Comparison of ENCODE assay signal across 8 cellular contexts in genomic region chr5:59036274-59036961, GRCh38.
A peak's percentile ranks its signal among the peaks of the same experiment; 100 is the strongest.
DNase-seq lines count a peak whose midpoint lies in the region; ATAC-seq, FAIRE-seq and TF ChIP-seq lines count a peak whose summit lies in the region.

No MANE protein-coding gene starts in this region.

- no peak overlapping the region for H2BK12ac ChIP-seq in neuronal stem cell (ENCODE audit: low read length)

- H3K79me1 ChIP-seq in neuronal stem cell (ENCODE audit: low read depth, low read length), result no peaks in the 10 kb centered on the region

- no peaks in the 10 kb centered on the region for H3F3A ChIP-seq in GM23338 (replicated peaks; ENCODE audit: low read depth)

- ATAC-seq in GM23338 (no peak), GM18868 (IDR thresholded peaks at IDR 0.05; ENCODE audit: unreplicated experiment) (no peak)

- H3K27ac ChIP-seq in muscle layer of colon (ENCODE audit: low read depth, low read length), result peak overlapping the region; percentile 16
- no peak overlapping the region for H3K27ac ChIP-seq in neuronal stem cell (replicated peaks; ENCODE audit: low read length)
- H3K27ac ChIP-seq in GM23338 (ENCODE audit: low read depth), result no peak overlapping the region

- no peak overlapping the region for H3K4me3 Mint-ChIP-seq in GM23338

- H4K20me1 ChIP-seq in GM23338 (replicated peaks; ENCODE audit: insufficient read depth), result no peaks in the 10 kb centered on the region

- no peak for TF ChIP-seq CTCF in GM23338 (conservative IDR thresholded peaks at IDR 0.05; ENCODE audit: low read depth in 2 of 2)

- no peak overlapping the region for H3K23ac ChIP-seq in neuronal stem cell (ENCODE audit: low read depth, low read length, poor library complexity)

- no peak overlapping the region for H3K18ac ChIP-seq in neuronal stem cell (ENCODE audit: low read length)

- H2BK15ac ChIP-seq in neuronal stem cell (ENCODE audit: low read length), result no peak overlapping the region

- H4K8ac ChIP-seq in neuronal stem cell (ENCODE audit: low read depth, low read length), result no peak overlapping the region

- DNase-seq in H4 (ENCODE audit: low spot score) (peak; percentile 84), RCC 7860 (ENCODE audit: low spot score) (peak; percentile 37), neuronal stem cell (ENCODE audit: low spot score) (no peak), SK-N-DZ (ENCODE audit: low spot score) (no peak), GM23338 (ENCODE audit: low spot score) (no peak)
- DNase-seq in activated naive CD8-positive, alpha-beta T cell treated with anti-CD3 and anti-CD28 coated beads, Interleukin-2, amount 50 U/mL, for 16 hours (ENCODE audit: low read depth, low spot score), result peak; percentile 10

- no CpG with 5 or more reads among the region's 4 CpGs for WGBS in neuronal stem cell (ENCODE audit: extremely low coverage in 2 of 2, insufficient read length in 2 of 2, insufficient replicate concordance in 1 of 2), 2 donors

- H4K91ac ChIP-seq in neuronal stem cell (ENCODE audit: low read depth, low read length, poor library complexity), result no peak overlapping the region

- H3K9me3 ChIP-seq in muscle layer of colon (ENCODE audit: low read length) (no peaks in the 10 kb centered on the region), neuronal stem cell (replicated peaks in 1 of 2; ENCODE audit: control insufficient read depth in 2 of 2, insufficient read depth in 1 of 2, low read depth in 1 of 2, low read length in 2 of 2) (no peaks in the 10 kb centered on the region)

- H3K4me1 ChIP-seq in muscle layer of colon (ENCODE audit: insufficient read depth, low read length), result peaks cover 60% of the 10 kb centered on the region
- peaks cover 2 to 13% of the 10 kb centered on the region in 2 donors for H3K4me1 ChIP-seq in neuronal stem cell (ENCODE audit: control insufficient read depth in 2 of 2, insufficient read depth in 1 of 2, low read depth in 1 of 2, low read length in 2 of 2)
- peaks cover 8% of the 10 kb centered on the region for H3K4me1 ChIP-seq in GM23338 (ENCODE audit: insufficient read depth)

- H3K27ac Mint-ChIP-seq in GM23338, result no peak overlapping the region

- no peak overlapping the region for H3K9ac ChIP-seq in muscle layer of colon (ENCODE audit: low read length)
- no peak overlapping the region for H3K9ac ChIP-seq in neuronal stem cell (ENCODE audit: low read depth, low read length, poor library complexity)

- no peak overlapping the region for H2AK5ac ChIP-seq in neuronal stem cell (ENCODE audit: low read depth, low read length)

- no peak overlapping the region for H2AFZ ChIP-seq in neuronal stem cell (ENCODE audit: low read length)
- no peak overlapping the region for H2AFZ ChIP-seq in GM23338

- H3K4me3 ChIP-seq in muscle layer of colon (ENCODE audit: low read depth in 1 of 2, low read length in 2 of 2), result no peak overlapping the region
- H3K4me3 ChIP-seq in neuronal stem cell (ENCODE audit: low read length in 2 of 2), result no peak overlapping the region
- H3K4me3 ChIP-seq in GM23338, result no peak overlapping the region

- no peaks in the 10 kb centered on the region for H3K36me3 Mint-ChIP-seq in GM23338 (ENCODE audit: low read depth)

- no peak overlapping the region for H3K14ac ChIP-seq in neuronal stem cell (ENCODE audit: low read length)

- no peak for FAIRE-seq in RCC 7860 (lab: Jason Lieb, UNC)

- H2BK5ac ChIP-seq in neuronal stem cell (ENCODE audit: low read length), result no peak overlapping the region

- H3K79me2 ChIP-seq in GM23338 (replicated peaks; ENCODE audit: insufficient read depth), result no peaks in the 10 kb centered on the region; the same call in 1 of the 2 replicates

- peaks cover 10% of the 10 kb centered on the region; the same call in 2 of the 3 replicates for H3K4me1 Mint-ChIP-seq in GM23338

- peaks cover 27% of the 10 kb centered on the region for H3K27me3 Mint-ChIP-seq in GM23338 (ENCODE audit: insufficient read depth, low read depth, poor library complexity)

- H3K9me3 Mint-ChIP-seq in GM23338, result no peaks in the 10 kb centered on the region

- no peaks in the 10 kb centered on the region for H3K9me2 ChIP-seq in GM23338 (ENCODE audit: insufficient read depth)

- H2BK120ac ChIP-seq in neuronal stem cell (ENCODE audit: low read depth, low read length), result no peak overlapping the region

- H3K27me3 ChIP-seq in muscle layer of colon (ENCODE audit: control insufficient read depth in 1 of 2, insufficient read depth in 2 of 2, low read length in 2 of 2) (no peaks in the 10 kb centered on the region), neuronal stem cell (ENCODE audit: control insufficient read depth in 3 of 3, insufficient read depth in 3 of 3, low read depth in 1 of 3, low read length in 3 of 3) (peaks cover 0 to 25% (median 6%) of the 10 kb centered on the region in 3 experiments), GM23338 (ENCODE audit: insufficient read depth) (peaks cover 42% of the 10 kb centered on the region)

- H3K4me2 ChIP-seq in neuronal stem cell (ENCODE audit: insufficient read depth, low read length, poor library complexity, severe bottlenecking) (no peak overlapping the region), GM23338 (no peak overlapping the region)

- H3K36me3 ChIP-seq in muscle layer of colon (ENCODE audit: insufficient read depth, low read length), result no peaks in the 10 kb centered on the region
- no peaks in the 10 kb centered on the region for H3K36me3 ChIP-seq in neuronal stem cell (replicated peaks in 1 of 2; ENCODE audit: control insufficient read depth in 2 of 2, insufficient read depth in 2 of 2, low read length in 2 of 2)
- no peaks in the 10 kb centered on the region for H3K36me3 ChIP-seq in GM23338 (ENCODE audit: insufficient read depth)

- no peak overlapping the region for H3K4ac ChIP-seq in neuronal stem cell (ENCODE audit: low read length)

TF ChIP-seq in GM23338, 12 proteins besides CTCF, POLR2A, EP300 and RAD21:
- TF ChIP-seq JUNB (IDR thresholded peaks at IDR 0.05; ENCODE audit: unreplicated experiment), result no peak

Comparison
In these comparisons a context has a peak if more than half of its experiments do, and no peak if none do; other contexts are left out.
1. DNase-seq: peak in H4 (single experiment), RCC 7860 (single experiment) and activated naive CD8-positive, alpha-beta T cell treated with anti-CD3 and anti-CD28 coated beads, Interleukin-2, amount 50 U/mL, for 16 hours (single experiment); none in neuronal stem cell (single experiment), SK-N-DZ (single experiment) and GM23338 (single experiment).